ENCODE assay signal across 19 cellular contexts in genomic region chr6:45650527-45651135, GRCh38.
DNase-seq lines count a peak whose midpoint lies in the region; ATAC-seq, FAIRE-seq and TF ChIP-seq lines count a peak whose summit lies in the region.
"Had no signal": no experiment of that assay in that cellular context is flagged by ENCODE, and none has a peak within 500 bp of the region (broad histone marks: within the 10 kb centered on the region; RNA-seq: fewer than 3 reads in every experiment).

No MANE protein-coding gene starts in this region.

- FAIRE-seq in astrocyte (lab: Jason Lieb, UNC) = peak; percentile 98

- H3K4me1 Mint-ChIP-seq in astrocyte (ENCODE audit: low read depth, unreplicated experiment) = peaks cover 73% of the 10 kb centered on the region
- peaks cover 11% of the 10 kb centered on the region for H3K4me1 Mint-ChIP-seq in activated CD8-positive, alpha-beta T cell treated with anti-CD3 and anti-CD28 coated beads for 36 hours (ENCODE audit: low read depth)
- H3K4me1 Mint-ChIP-seq: neural crest cell had no signal

- ATAC-seq in activated CD8-positive, alpha-beta T cell treated with anti-CD3 and anti-CD28 coated beads for 36 hours = no peak
- ATAC-seq in HG02610 (IDR thresholded peaks at IDR 0.05; ENCODE audit: unreplicated experiment) = no peak
- no peak for ATAC-seq in HG03135 (IDR thresholded peaks at IDR 0.05; ENCODE audit: unreplicated experiment)
- ATAC-seq: GM23338; stimulated activated effector memory CD8-positive, alpha-beta T cell treated with anti-CD3 and anti-CD28 coated beads, Interleukin-12 subunit alpha, Interleukin-12 subunit beta, amount 100 ng/mL, for 72 hours had no signal

- H3K9me3 Mint-ChIP-seq in astrocyte (ENCODE audit: unreplicated experiment) = peaks cover 1% of the 10 kb centered on the region
- no peaks in the 10 kb centered on the region for H3K9me3 Mint-ChIP-seq in activated CD8-positive, alpha-beta T cell treated with anti-CD3 and anti-CD28 coated beads for 36 hours
- H3K9me3 Mint-ChIP-seq: GM23338; stimulated activated effector memory CD8-positive, alpha-beta T cell treated with anti-CD3 and anti-CD28 coated beads, Interleukin-12 subunit alpha, Interleukin-12 subunit beta, amount 100 ng/mL, for 72 hours had no signal

- H3K27ac ChIP-seq in astrocyte (ENCODE audit: low read depth, low read length) (peak overlapping the region; percentile 95), hepatocyte (no peak overlapping the region)
- H3K27ac ChIP-seq: dorsolateral prefrontal cortex had no signal

- H2AFZ ChIP-seq in astrocyte (ENCODE audit: low read depth, low read length) (no peak overlapping the region), hepatocyte (no peak overlapping the region)
- H2AFZ ChIP-seq: GM23338 had no signal

- DNase-seq in A172 (ENCODE audit: low spot score) = peak; percentile 96
- peak; percentile 36 for DNase-seq in HPDE6-E6E7 (ENCODE audit: extremely low spot score)
- peak; percentile 96 for DNase-seq in astrocyte (ENCODE audit: low read depth)
- DNase-seq in hepatocyte (ENCODE audit: low spot score) = peak; percentile 19
- DNase-seq in activated CD8-positive, alpha-beta T cell treated with anti-CD3 and anti-CD28 coated beads for 36 hours = no peak
- DNase-seq in NCI-H1417 treated with DMSO at 0.1 percent for 48 hours (lab: John Stamatoyannopoulos, UW) = no peak
- DNase-seq: activated CD4-positive, alpha-beta T cell treated with anti-CD3 and anti-CD28 coated beads for 4 hours; activated gamma-delta T cell treated with Interleukin-2 at 50 U/mL for 16 hours; AML-193; dorsolateral prefrontal cortex; Kasumi-1; NCI-H2227 treated with DMSO at 0.1 percent for 48 hours; SHP77 treated with DMSO at 0.1 percent for 48 hours; stimulated activated CD4-positive, alpha-beta T cell treated with anti-CD3 and anti-CD28 coated beads, Interleukin-15, amount 100 ng/mL, for 24 hours had no signal

- H3K4me1 ChIP-seq in astrocyte (ENCODE audit: insufficient read depth, low read length) (peaks cover 44% of the 10 kb centered on the region), hepatocyte (ENCODE audit: insufficient read depth) (peaks cover 3% of the 10 kb centered on the region)

- no peaks in the 10 kb centered on the region for H3K27me3 Mint-ChIP-seq in astrocyte (ENCODE audit: low read depth, unreplicated experiment)
- H3K27me3 Mint-ChIP-seq in activated CD8-positive, alpha-beta T cell treated with anti-CD3 and anti-CD28 coated beads for 36 hours = peaks cover 3% of the 10 kb centered on the region

- peaks cover 1% of the 10 kb centered on the region for H3K36me3 Mint-ChIP-seq in astrocyte (ENCODE audit: low read depth, unreplicated experiment)
- peaks cover 2% of the 10 kb centered on the region for H3K36me3 Mint-ChIP-seq in activated CD8-positive, alpha-beta T cell treated with anti-CD3 and anti-CD28 coated beads for 36 hours (ENCODE audit: low read depth)
- H3K36me3 Mint-ChIP-seq: stimulated activated effector memory CD8-positive, alpha-beta T cell treated with anti-CD3 and anti-CD28 coated beads, Interleukin-12 subunit alpha, Interleukin-12 subunit beta, amount 100 ng/mL, for 72 hours had no signal

- H3K4me2 ChIP-seq in astrocyte (ENCODE audit: low read length) (peak overlapping the region; percentile 64), hepatocyte (no peak overlapping the region)
- H3K4me2 ChIP-seq: GM23338 had no signal

- H3K9me3 ChIP-seq in astrocyte (ENCODE audit: insufficient read depth, low read depth, low read length) (no peaks in the 10 kb centered on the region), hepatocyte (ENCODE audit: low read depth) (no peaks in the 10 kb centered on the region)

- H3K36me3 ChIP-seq in astrocyte (ENCODE audit: insufficient read depth, low read length) (no peaks in the 10 kb centered on the region), hepatocyte (replicated peaks; ENCODE audit: insufficient read depth, low read depth) (no peaks in the 10 kb centered on the region)

- 79% methylated on average over 3 of the region's 3 CpGs for WGBS in hepatocyte (ENCODE audit: low lambda C conversion rate, missing lambda C conversion rate)

- H3K9ac ChIP-seq in astrocyte (ENCODE audit: low read length) = peak overlapping the region; percentile 75

- intact Hi-C loops in activated CD8-positive, alpha-beta T cell treated with anti-CD3 and anti-CD28 coated beads for 36 hours (cut with micrococcal nuclease) = no loop called here

- TF ChIP-seq CTCF in astrocyte (IDR thresholded peaks at IDR 0.05; ENCODE audit: insufficient read depth, low read depth, low read length) (no peak), hepatocyte (IDR thresholded peaks at IDR 0.05; ENCODE audit: poor library complexity) (no peak)
- TF ChIP-seq CTCF in activated CD8-positive, alpha-beta T cell treated with anti-CD3 and anti-CD28 coated beads for 36 hours (IDR thresholded peaks at IDR 0.05) = no peak

- H3K4me3 Mint-ChIP-seq in astrocyte (ENCODE audit: unreplicated experiment) = peak overlapping the region; percentile 67
- no peak overlapping the region for H3K4me3 Mint-ChIP-seq in activated CD8-positive, alpha-beta T cell treated with anti-CD3 and anti-CD28 coated beads for 36 hours
- H3K4me3 Mint-ChIP-seq: GM23338; neural crest cell; stimulated activated effector memory CD8-positive, alpha-beta T cell treated with anti-CD3 and anti-CD28 coated beads, Interleukin-12 subunit alpha, Interleukin-12 subunit beta, amount 100 ng/mL, for 72 hours had no signal

- H3K27me3 ChIP-seq in astrocyte (ENCODE audit: insufficient read depth, low read length) = no peaks in the 10 kb centered on the region
- no peaks in the 10 kb centered on the region for H3K27me3 ChIP-seq in hepatocyte

- H3K4me3 ChIP-seq in astrocyte (ENCODE audit: insufficient read depth, low read depth, low read length) = no peak overlapping the region
- no peak overlapping the region for H3K4me3 ChIP-seq in hepatocyte
- H3K4me3 ChIP-seq: dorsolateral prefrontal cortex, GM23338 had no signal

- CTCF ChIA-PET in activated CD8-positive, alpha-beta T cell treated with anti-CD3 and anti-CD28 coated beads for 36 hours (lab: Charles Lee) = interaction anchor here (1.4 kb wide), 1 partner anchor 13 kb away, joined by 3 read pairs; no protein-coding TSS in a partner anchor

- peak overlapping the region; percentile 85 for H3K27ac Mint-ChIP-seq in astrocyte (ENCODE audit: unreplicated experiment)
- H3K27ac Mint-ChIP-seq in activated CD8-positive, alpha-beta T cell treated with anti-CD3 and anti-CD28 coated beads for 36 hours = no peak overlapping the region
- H3K27ac Mint-ChIP-seq: GM23338; stimulated activated effector memory CD8-positive, alpha-beta T cell treated with anti-CD3 and anti-CD28 coated beads, Interleukin-12 subunit alpha, Interleukin-12 subunit beta, amount 100 ng/mL, for 72 hours had no signal

- POLR2A ChIA-PET in activated CD8-positive, alpha-beta T cell treated with anti-CD3 and anti-CD28 coated beads for 36 hours (lab: Charles Lee) = interaction anchor here (0.8 kb wide), 1 partner anchor 11 kb away, joined by 3 read pairs; no protein-coding TSS in a partner anchor

- H3K79me2 ChIP-seq in astrocyte (ENCODE audit: insufficient read depth, low read length) (peaks cover 8% of the 10 kb centered on the region), hepatocyte (no peaks in the 10 kb centered on the region)

- H4K20me1 ChIP-seq in astrocyte (ENCODE audit: insufficient read depth, low read length) (no peaks in the 10 kb centered on the region), hepatocyte (ENCODE audit: insufficient read depth, poor library complexity, severe bottlenecking) (no peaks in the 10 kb centered on the region)

- H3K9me2 ChIP-seq in hepatocyte (replicated peaks; ENCODE audit: insufficient read depth) = no peaks in the 10 kb centered on the region

Comparison
In these comparisons a context has a peak if more than half of its experiments do, and no peak if none do; other contexts are left out.
1. DNase-seq: peak in A172 (single experiment), HPDE6-E6E7 (single experiment), astrocyte (single experiment) and hepatocyte (single experiment); none in activated CD8-positive, alpha-beta T cell treated with anti-CD3 and anti-CD28 coated beads for 36 hours (single experiment) and NCI-H1417 treated with DMSO at 0.1 percent for 48 hours (single experiment).